In the genomic region with DNA sequence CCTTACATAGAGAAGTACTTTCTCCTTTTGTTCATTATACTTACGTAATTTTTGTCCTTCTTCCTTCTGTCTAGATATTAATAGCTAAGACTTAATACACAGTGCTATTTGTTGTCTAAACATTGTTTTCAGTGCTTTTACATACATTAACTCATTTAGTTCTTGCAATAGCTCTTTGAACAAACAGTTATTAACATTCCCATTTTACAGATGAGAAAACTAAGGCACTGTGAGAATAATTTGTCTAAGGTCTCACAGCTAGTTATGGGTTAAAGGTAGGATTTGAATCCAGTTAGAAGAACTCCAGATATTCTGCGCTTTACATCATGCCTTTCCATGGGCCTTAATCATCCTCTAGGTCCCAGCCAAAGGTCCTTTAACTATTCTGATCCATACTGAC, we compare ENCODE assay signal across 22 cellular contexts. TPM values are rescaled to one million over a fixed set of nuclear protein-coding genes. Genes with fewer than 3 reads are reported as not detected.
A peak's percentile ranks its signal among the peaks of the same experiment; 100 is the strongest.
DNase-seq lines count a peak whose midpoint lies in the region; ATAC-seq, FAIRE-seq and TF ChIP-seq lines count a peak whose summit lies in the region.
"Had no signal": no experiment of that assay in that cellular context is flagged by ENCODE, and none has a peak within 500 bp of the region (broad histone marks: within the 10 kb centered on the region; RNA-seq: fewer than 3 reads in every experiment).

No MANE protein-coding gene starts in this region.

- intact Hi-C loops in HepG2 (cut with micrococcal nuclease; ENCODE audit: unreplicated experiment): no loop called here
- intact Hi-C loops in right lobe of liver (cut with DNase I): no loop called here
- intact Hi-C loops in GM12878 (cut with micrococcal nuclease; ENCODE audit: unreplicated experiment): no loop called here
- intact Hi-C loops in left ventricle myocardium superior (cut with micrococcal nuclease): no loop called here

- 98% methylated on average over 2 of the region's 2 CpGs for WGBS in HepG2 (ENCODE audit: low lambda C conversion rate)
- 93% methylated on average over 2 of the region's 2 CpGs for WGBS in right lobe of liver (ENCODE audit: insufficient coverage, low coverage, low lambda C conversion rate, missing lambda C conversion rate)
- 95% methylated on average over 2 of the region's 2 CpGs for WGBS in GM12878 (ENCODE audit: insufficient coverage, insufficient replicate concordance, low lambda C conversion rate, missing lambda C conversion rate)

- BruUV-seq in HepG2 (replicated peaks; lab: Mats Ljungman, UMichigan): no TSS peak
- no TSS peak for BruUV-seq in GM12878 (replicated peaks; lab: Mats Ljungman, UMichigan)

- H3K79me2 ChIP-seq in HepG2 (ENCODE audit: insufficient read depth, low read length): peaks cover 59% of the 10 kb centered on the region
- peaks cover 12% of the 10 kb centered on the region for H3K79me2 ChIP-seq in GM12878 (ENCODE audit: control insufficient read depth, insufficient read depth, low read length)

- 0 out of 2 replicates have a peak, but pooled peaks cover 3% of the 10 kb centered on the region for H4K20me1 ChIP-seq in HepG2 (ENCODE audit: insufficient read depth, low read length)
- no peaks in the 10 kb centered on the region for H4K20me1 ChIP-seq in GM12878 (ENCODE audit: control insufficient read depth, insufficient read depth)

- POLR2A ChIA-PET in HepG2 (lab: Yijun Ruan, JAX): no interaction called here
- POLR2A ChIA-PET in GM12878 (lab: Charles Lee): interaction anchor here (1.3 kb wide), 1 partner anchor 21 kb away, joined by 7 read pairs; no protein-coding TSS in a partner anchor

- TF ChIP-seq CTCF in HepG2 (CRISPR knock-in tag; IDR thresholded peaks at IDR 0.05) (no peak), right lobe of liver (IDR thresholded peaks at IDR 0.05) (no peak), GM12878 (IDR thresholded peaks at IDR 0.05 in 2 of 3, conservative IDR thresholded peaks at IDR 0.05 in 1 of 3; ENCODE audit: control insufficient read depth in 2 of 3, extremely low read depth in 1 of 3, insufficient read depth in 1 of 3, low read depth in 3 of 3, low read length in 3 of 3) (no peak)

- no peaks in the 10 kb centered on the region for H3K9me3 ChIP-seq in HepG2 (ENCODE audit: low read length)
- no peaks in the 10 kb centered on the region for H3K9me3 ChIP-seq in right lobe of liver
- no peaks in the 10 kb centered on the region for H3K9me3 ChIP-seq in GM12878 (replicated peaks; ENCODE audit: control insufficient read depth, insufficient read depth, low read length)
- H3K9me3 ChIP-seq: BE2C, Caco-2 had no signal

- SMC1A ChIA-PET in GM12878 (lab: Charles Lee; ENCODE audit: uncharacterized antibody, unreplicated experiment): interaction anchor here (0.6 to 0.9 kb wide), 2 partner anchors 91 to 103 kb away, joined by 3 to 4 read pairs; no protein-coding TSS in a partner anchor

- RAD21 ChIA-PET in GM12878 (lab: Charles Lee; ENCODE audit: unreplicated experiment): interaction anchor here (0.5 to 1.1 kb wide), 2 partner anchors 41 to 278 kb away, joined by 3 read pairs; no protein-coding TSS in a partner anchor

- ATAC-seq in HepG2: no peak
- no peak for ATAC-seq in right lobe of liver
- ATAC-seq in GM12878: no peak
- ATAC-seq in left ventricle myocardium superior: no peak
- ATAC-seq: GM23338, HCT116 had no signal

- H3K4me3 ChIP-seq in HepG2 (replicated peaks in 1 of 3; ENCODE audit: insufficient read depth in 1 of 3, low read depth in 2 of 3, low read length in 3 of 3) (no peak overlapping the region), right lobe of liver (no peak overlapping the region), GM12878 (no peak overlapping the region)
- H3K4me3 ChIP-seq: GM23338 had no signal

- H2AFZ ChIP-seq in HepG2 (ENCODE audit: low read length): no peak overlapping the region
- no peak overlapping the region for H2AFZ ChIP-seq in GM12878 (ENCODE audit: control insufficient read depth, low read depth, low read length)
- H2AFZ ChIP-seq: GM23338 had no signal

- H3K36me3 ChIP-seq in HepG2 (replicated peaks in 1 of 2; ENCODE audit: control insufficient read depth in 1 of 2, insufficient read depth in 2 of 2, low read length in 2 of 2) (peaks cover 16 to 66% of the 10 kb centered on the region in 2 experiments), right lobe of liver (peaks cover 0 to 22% (median 0%) of the 10 kb centered on the region in 4 donors), GM12878 (ENCODE audit: control insufficient read depth in 2 of 2, insufficient read depth in 2 of 2, low read length in 1 of 2) (peaks cover 9 to 16% of the 10 kb centered on the region in 2 experiments; a peak in 3 of 4 replicates)

- TF ChIP-seq EP300 in HepG2 (IDR thresholded peaks at IDR 0.05; ENCODE audit: low read depth in 2 of 2, low read length in 2 of 2) (no peak), HepG2 (CRISPR knock-in tag; IDR thresholded peaks at IDR 0.05; ENCODE audit: borderline replicate concordance) (no peak), GM12878 (IDR thresholded peaks at IDR 0.05; ENCODE audit: borderline replicate concordance in 1 of 2, control insufficient read depth in 1 of 2, low read depth in 2 of 2, low read length in 2 of 2) (no peak)

- TF ChIP-seq POLR2A in HepG2 (IDR thresholded peaks at IDR 0.05; ENCODE audit: insufficient read depth in 1 of 2, low read depth in 2 of 2, low read length in 2 of 2): no peak
- no peak for TF ChIP-seq POLR2A in right lobe of liver (IDR thresholded peaks at IDR 0.05)
- TF ChIP-seq POLR2A in GM12892 (IDR thresholded peaks at IDR 0.05; ENCODE audit: low read depth, low read length): no peak
- no peak for TF ChIP-seq POLR2A in GM12878 (IDR thresholded peaks at IDR 0.05; ENCODE audit: low read depth, low read length)

- TF ChIP-seq RAD21 in HepG2 (CRISPR knock-in tag; IDR thresholded peaks at IDR 0.05): no peak
- no peak for TF ChIP-seq RAD21 in GM12878 (IDR thresholded peaks at IDR 0.05; ENCODE audit: insufficient read depth, low read depth, low read length)

- FAIRE-seq in HepG2 (lab: Jason Lieb, UNC) (no peak), GM12892 (lab: Jason Lieb, UNC) (peak; percentile 9), GM12878 (lab: Jason Lieb, UNC) (peak; percentile 31)
- FAIRE-seq: A204.1 had no signal

- H3K9ac ChIP-seq in HepG2 (ENCODE audit: insufficient read depth, low read depth, low read length) (no peak overlapping the region), GM12878 (ENCODE audit: control insufficient read depth, insufficient read depth, low read length) (no peak overlapping the region)

- H3K27me3 ChIP-seq in HepG2 (ENCODE audit: control insufficient read depth in 1 of 2, insufficient read depth in 2 of 2, low read length in 2 of 2) (no peaks in the 10 kb centered on the region), right lobe of liver (no peaks in the 10 kb centered on the region), GM12878 (replicated peaks in 1 of 2; ENCODE audit: control insufficient read depth in 2 of 2, insufficient read depth in 2 of 2, low read length in 1 of 2) (no peaks in the 10 kb centered on the region)
- H3K27me3 ChIP-seq: BE2C had no signal

- DNase-seq in HepG2 (ENCODE audit: low spot score) (no peak), right lobe of liver (no peak), GM12892 (ENCODE audit: insufficient read length) (no peak), GM12878 (ENCODE audit: low read depth, low spot score) (no peak), left ventricle myocardium superior (no peak), HCEC 1CT (no peak), T1000 (lab: John Stamatoyannopoulos, UW) (no peak)
- DNase-seq: ACHN; BE2C; C1 segment of cervical spinal cord; Caco-2; CD4-positive, CD25-positive, alpha-beta regulatory T cell; DMS153; DMS79; GDM1; HFFc6; IMR-90; KBM-7 had no signal

- no peak overlapping the region for H3K27ac ChIP-seq in HepG2 (ENCODE audit: extremely low read length, insufficient read depth, low read length)
- no peak overlapping the region for H3K27ac ChIP-seq in right lobe of liver
- H3K27ac ChIP-seq in GM12878 (ENCODE audit: control insufficient read depth, insufficient read depth): no peak overlapping the region
- H3K27ac ChIP-seq: HL-60 had no signal

- peaks cover 20% of the 10 kb centered on the region for H3K4me1 ChIP-seq in HepG2 (ENCODE audit: insufficient read depth, low read length)
- no peaks in the 10 kb centered on the region for H3K4me1 ChIP-seq in right lobe of liver
- peaks cover 12% of the 10 kb centered on the region for H3K4me1 ChIP-seq in GM12878 (ENCODE audit: control insufficient read depth, insufficient read depth, low read length)
- H3K4me1 ChIP-seq: BE2C, Caco-2 had no signal

- H3K4me2 ChIP-seq in HepG2 (ENCODE audit: low read depth, low read length) (no peak overlapping the region), GM12878 (ENCODE audit: control insufficient read depth, insufficient read depth) (no peak overlapping the region)
- H3K4me2 ChIP-seq: GM23338 had no signal

- CTCF ChIA-PET in HepG2 (lab: Yijun Ruan, JAX; ENCODE audit: low intra/inter-chr PET ratio, low total read pairs): no interaction called here
- CTCF ChIA-PET in GM12878 (lab: Yijun Ruan, JAX): interaction anchor here (0.5 kb wide), 1 partner anchor 169 kb away, joined by 3 read pairs; no protein-coding TSS in a partner anchor

- in situ Hi-C loops in HepG2 (cut with HindIII; ENCODE audit: extremely low pct_ligation_motif_present, low pct_unique_long_range_greater_than_20kb): no loop called here
- in situ Hi-C loops in GM12878 (cut with MboI): no loop called here

RNA-seq across cellular contexts. Expression of a gene that starts 19.6 kb away (rescaled TPM):
- total RNA-seq in HepG2 (2016; rRNA removed; fragmentation: Illumina TruSeq; extraction: Trizol): 0.24 and 1.5 TPM in 2 replicates
- 0.26 and 0.30 TPM in 2 replicates for total RNA-seq in HepG2 (2016; cell fraction: cytosol; rRNA removed; fragmentation: Illumina TruSeq; extraction: Trizol; ENCODE audit: low read depth)
- total RNA-seq in HepG2 (2016; cell fraction: insoluble cytoplasmic fraction; rRNA removed; fragmentation: Illumina TruSeq; extraction: Trizol): 0.18 and 1.4 TPM in 2 replicates
- total RNA-seq in HepG2 (2016; cell fraction: membrane; rRNA removed; fragmentation: Illumina TruSeq; extraction: Trizol): 0.37 and 0.41 TPM in 2 replicates
- total RNA-seq in HepG2 (2016; cell fraction: nucleus; rRNA removed; fragmentation: Illumina TruSeq; extraction: Trizol): 1.7 and 2.5 TPM in 2 replicates
- 3.2 and 3.3 TPM in 2 replicates for polyA plus RNA-seq in HepG2 (2011; rRNA removed)
- polyA plus RNA-seq in HepG2 (2011; cell fraction: cytosol; rRNA removed): 0.64 and 0.82 TPM in 2 replicates
- 23.6 and 26.7 TPM in 2 replicates for polyA plus RNA-seq in HepG2 (2011; cell fraction: nucleus; rRNA removed)
- 2.9 and 3.4 TPM in 2 replicates for polyA plus RNA-seq in HepG2 (2012)
- 0.18 and 0.35 TPM in 2 replicates for polyA plus RNA-seq in HepG2 (2016; cell fraction: cytosol; fragmentation: Illumina TruSeq; extraction: Trizol; ENCODE audit: low read depth)
- 0.20 TPM in 1 of 2 replicates, not detected in the other for polyA plus RNA-seq in HepG2 (2016; cell fraction: insoluble cytoplasmic fraction; fragmentation: Illumina TruSeq; extraction: Trizol; ENCODE audit: low read depth)
- polyA plus RNA-seq in HepG2 (2016; cell fraction: membrane; fragmentation: Illumina TruSeq; extraction: Trizol; ENCODE audit: low read depth): 0.13 and 0.33 TPM in 2 replicates
- polyA plus RNA-seq in HepG2 (2016; cell fraction: nucleus; fragmentation: Illumina TruSeq; extraction: Trizol; ENCODE audit: insufficient read depth, low read depth): 4.6 and 5.9 TPM in 2 replicates
- polyA minus RNA-seq in HepG2 (2011; rRNA and poly(A)+ RNA removed; ENCODE audit: low replicate concordance): 4.0 and 9.6 TPM in 2 replicates
- polyA minus RNA-seq in HepG2 (2011; cell fraction: cytosol; rRNA and poly(A)+ RNA removed): 0.62 TPM in 1 of 2 replicates, not detected in the other
- polyA minus RNA-seq in HepG2 (2011; cell fraction: nucleus; rRNA and poly(A)+ RNA removed): 10.6 and 12.4 TPM in 2 replicates
- total RNA-seq in right lobe of liver: 1 to 10 TPM in 5 of 6 experiments, under 1 TPM in 1; 0.81 to 3.1 (median 1.9) TPM
- 0.91 TPM for polyA plus RNA-seq in GM12892 (2012; ENCODE audit: missing spikeins)
- 11.5 and 12.1 TPM in 2 replicates for total RNA-seq in GM12878 (2013; cell fraction: nucleolus; rRNA removed)
- 1.1 and 1.8 TPM in 2 replicates for total RNA-seq in GM12878 (2014; rRNA removed)
- total RNA-seq in GM12878 (2014; rRNA removed; fragmentation: Illumina TruSeq; extraction: Trizol): 0.64 and 0.76 TPM in 2 replicates
- total RNA-seq in GM12878 (2021): 1.7 and 1.9 TPM in 2 replicates
- 0.38 TPM for polyA plus RNA-seq in GM12878 (2011; ENCODE audit: low read depth)
- 0.46 and 0.87 TPM in 2 replicates for polyA plus RNA-seq in GM12878 (2011; rRNA removed)
- polyA plus RNA-seq in GM12878 (2011; cell fraction: cytosol; rRNA removed): 0.75 and 1.0 TPM in 2 replicates
- 7.8 and 9.1 TPM in 2 replicates for polyA plus RNA-seq in GM12878 (2011; cell fraction: nucleus; rRNA removed)
- 0.62 and 0.67 TPM in 2 replicates for polyA plus RNA-seq in GM12878 (2012)
- polyA plus RNA-seq in GM12878 (2014; fragmentation: Illumina TruSeq; extraction: Trizol): 0.24 and 0.40 TPM in 2 replicates
- under 1 TPM; 0.15 to 0.32 TPM for polyA plus RNA-seq in GM12878 (2014; fragmentation: Nextera tagmentation; extraction: Ambion mirVana)
- polyA plus RNA-seq in GM12878 (2014; rRNA removed): 1.2 and 1.6 TPM in 2 replicates
- under 1 TPM; 0.16 to 0.62 TPM for polyA plus RNA-seq in GM12878 (2016; fragmentation: Nextera tagmentation; extraction: Ambion mirVana)
- 2.0 and 3.1 TPM in 2 replicates for polyA minus RNA-seq in GM12878 (2011; rRNA and poly(A)+ RNA removed)
- not detected in 2 replicates for polyA minus RNA-seq in GM12878 (2011; cell fraction: cytosol; rRNA and poly(A)+ RNA removed)
- 2.9 and 6.4 TPM in 2 replicates for polyA minus RNA-seq in GM12878 (2011; cell fraction: nucleus; rRNA and poly(A)+ RNA removed)
- 0.64 TPM for total RNA-seq in left ventricle myocardium superior

RNA-seq across cellular contexts. Expression of a gene that starts 20.4 kb away (rescaled TPM):
- total RNA-seq in HepG2 (2016; rRNA removed; fragmentation: Illumina TruSeq; extraction: Trizol) (256 and 359 TPM in 2 replicates), right lobe of liver (10 to 100 TPM; 21.8 to 31.9 (median 26.1) TPM), GM12878 (2014; rRNA removed) (177 and 183 TPM in 2 replicates), GM12878 (2014; rRNA removed; fragmentation: Illumina TruSeq; extraction: Trizol) (276 and 278 TPM in 2 replicates), GM12878 (2021) (180 and 184 TPM in 2 replicates), left ventricle myocardium superior (29.5 TPM)
- 56.5 and 57.9 TPM in 2 replicates for total RNA-seq in HepG2 (2016; cell fraction: cytosol; rRNA removed; fragmentation: Illumina TruSeq; extraction: Trizol; ENCODE audit: low read depth)
- total RNA-seq in HepG2 (2016; cell fraction: insoluble cytoplasmic fraction; rRNA removed; fragmentation: Illumina TruSeq; extraction: Trizol): 274 and 345 TPM in 2 replicates
- total RNA-seq in HepG2 (2016; cell fraction: membrane; rRNA removed; fragmentation: Illumina TruSeq; extraction: Trizol): 59.8 and 65.7 TPM in 2 replicates
- total RNA-seq in HepG2 (2016; cell fraction: nucleus; rRNA removed; fragmentation: Illumina TruSeq; extraction: Trizol): 169 and 186 TPM in 2 replicates
- polyA plus RNA-seq in HepG2 (2011; rRNA removed) (105 and 132 TPM in 2 replicates), GM12878 (2011; rRNA removed) (187 and 191 TPM in 2 replicates), GM12878 (2014; fragmentation: Illumina TruSeq; extraction: Trizol) (321 and 355 TPM in 2 replicates), GM12878 (2014; fragmentation: Nextera tagmentation; extraction: Ambion mirVana) (100 to 1,000 TPM; 111 to 175 TPM), GM12878 (2014; rRNA removed) (195 and 220 TPM in 2 replicates), GM12878 (2016; fragmentation: Nextera tagmentation; extraction: Ambion mirVana) (100 to 1,000 TPM; 234 to 238 TPM)
- polyA plus RNA-seq in HepG2 (2011; cell fraction: cytosol; rRNA removed): 78.7 and 83.2 TPM in 2 replicates
- polyA plus RNA-seq in HepG2 (2011; cell fraction: nucleus; rRNA removed): 94.3 and 131 TPM in 2 replicates
- polyA plus RNA-seq in HepG2 (2012): 102 and 153 TPM in 2 replicates
- 22.1 and 22.6 TPM in 2 replicates for polyA plus RNA-seq in HepG2 (2016; cell fraction: cytosol; fragmentation: Illumina TruSeq; extraction: Trizol; ENCODE audit: low read depth)
- 462 and 490 TPM in 2 replicates for polyA plus RNA-seq in HepG2 (2016; cell fraction: insoluble cytoplasmic fraction; fragmentation: Illumina TruSeq; extraction: Trizol; ENCODE audit: low read depth)
- polyA plus RNA-seq in HepG2 (2016; cell fraction: membrane; fragmentation: Illumina TruSeq; extraction: Trizol; ENCODE audit: low read depth): 35.8 and 36.2 TPM in 2 replicates
- polyA plus RNA-seq in HepG2 (2016; cell fraction: nucleus; fragmentation: Illumina TruSeq; extraction: Trizol; ENCODE audit: insufficient read depth, low read depth): 327 and 350 TPM in 2 replicates
- 96.7 and 116 TPM in 2 replicates for polyA minus RNA-seq in HepG2 (2011; rRNA and poly(A)+ RNA removed; ENCODE audit: low replicate concordance)
- polyA minus RNA-seq in HepG2 (2011; cell fraction: cytosol; rRNA and poly(A)+ RNA removed): 68.0 and 69.6 TPM in 2 replicates
- polyA minus RNA-seq in HepG2 (2011; cell fraction: nucleus; rRNA and poly(A)+ RNA removed): 86.8 and 102 TPM in 2 replicates
- polyA plus RNA-seq in GM12892 (2012; ENCODE audit: missing spikeins): 184 TPM
- 189 and 195 TPM in 2 replicates for total RNA-seq in GM12878 (2013; cell fraction: nucleolus; rRNA removed)
- 98.4 TPM for polyA plus RNA-seq in GM12878 (2011; ENCODE audit: low read depth)
- polyA plus RNA-seq in GM12878 (2011; cell fraction: cytosol; rRNA removed): 127 and 155 TPM in 2 replicates
- polyA plus RNA-seq in GM12878 (2011; cell fraction: nucleus; rRNA removed): 201 and 270 TPM in 2 replicates
- 117 and 125 TPM in 2 replicates for polyA plus RNA-seq in GM12878 (2012)
- polyA minus RNA-seq in GM12878 (2011; rRNA and poly(A)+ RNA removed): 143 and 157 TPM in 2 replicates
- 77.1 and 87.6 TPM in 2 replicates for polyA minus RNA-seq in GM12878 (2011; cell fraction: cytosol; rRNA and poly(A)+ RNA removed)
- polyA minus RNA-seq in GM12878 (2011; cell fraction: nucleus; rRNA and poly(A)+ RNA removed): 68.7 and 103 TPM in 2 replicates

RNA-seq across cellular contexts. Expression of a gene that starts 53.6 kb away (rescaled TPM):
- total RNA-seq in HepG2 (2016; rRNA removed; fragmentation: Illumina TruSeq; extraction: Trizol) (217 and 233 TPM in 2 replicates), right lobe of liver (100 to 1,000 TPM; 115 to 308 (median 220) TPM), GM12878 (2014; rRNA removed) (208 and 209 TPM in 2 replicates), GM12878 (2014; rRNA removed; fragmentation: Illumina TruSeq; extraction: Trizol) (187 and 189 TPM in 2 replicates), GM12878 (2021) (259 and 260 TPM in 2 replicates), left ventricle myocardium superior (43.2 TPM)
- 83.2 and 92.8 TPM in 2 replicates for total RNA-seq in HepG2 (2016; cell fraction: cytosol; rRNA removed; fragmentation: Illumina TruSeq; extraction: Trizol; ENCODE audit: low read depth)
- total RNA-seq in HepG2 (2016; cell fraction: insoluble cytoplasmic fraction; rRNA removed; fragmentation: Illumina TruSeq; extraction: Trizol): 217 and 238 TPM in 2 replicates
- total RNA-seq in HepG2 (2016; cell fraction: membrane; rRNA removed; fragmentation: Illumina TruSeq; extraction: Trizol): 122 and 152 TPM in 2 replicates
- total RNA-seq in HepG2 (2016; cell fraction: nucleus; rRNA removed; fragmentation: Illumina TruSeq; extraction: Trizol): 126 and 130 TPM in 2 replicates
- polyA plus RNA-seq in HepG2 (2011; rRNA removed) (181 and 188 TPM in 2 replicates), GM12878 (2011; rRNA removed) (243 and 335 TPM in 2 replicates), GM12878 (2014; fragmentation: Illumina TruSeq; extraction: Trizol) (182 and 222 TPM in 2 replicates), GM12878 (2014; fragmentation: Nextera tagmentation; extraction: Ambion mirVana) (100 to 1,000 TPM; 199 to 200 TPM), GM12878 (2014; rRNA removed) (253 and 265 TPM in 2 replicates), GM12878 (2016; fragmentation: Nextera tagmentation; extraction: Ambion mirVana) (100 to 1,000 TPM; 309 to 334 TPM)
- polyA plus RNA-seq in HepG2 (2011; cell fraction: cytosol; rRNA removed): 171 and 206 TPM in 2 replicates
- 120 and 146 TPM in 2 replicates for polyA plus RNA-seq in HepG2 (2011; cell fraction: nucleus; rRNA removed)
- polyA plus RNA-seq in HepG2 (2012): 115 TPM in 2 replicates
- 68.5 and 93.5 TPM in 2 replicates for polyA plus RNA-seq in HepG2 (2016; cell fraction: cytosol; fragmentation: Illumina TruSeq; extraction: Trizol; ENCODE audit: low read depth)
- polyA plus RNA-seq in HepG2 (2016; cell fraction: insoluble cytoplasmic fraction; fragmentation: Illumina TruSeq; extraction: Trizol; ENCODE audit: low read depth): 208 and 214 TPM in 2 replicates
- 89.6 and 126 TPM in 2 replicates for polyA plus RNA-seq in HepG2 (2016; cell fraction: membrane; fragmentation: Illumina TruSeq; extraction: Trizol; ENCODE audit: low read depth)
- 233 and 234 TPM in 2 replicates for polyA plus RNA-seq in HepG2 (2016; cell fraction: nucleus; fragmentation: Illumina TruSeq; extraction: Trizol; ENCODE audit: insufficient read depth, low read depth)
- 185 and 208 TPM in 2 replicates for polyA minus RNA-seq in HepG2 (2011; rRNA and poly(A)+ RNA removed; ENCODE audit: low replicate concordance)
- polyA minus RNA-seq in HepG2 (2011; cell fraction: cytosol; rRNA and poly(A)+ RNA removed): 70.5 and 79.0 TPM in 2 replicates
- 93.6 and 111 TPM in 2 replicates for polyA minus RNA-seq in HepG2 (2011; cell fraction: nucleus; rRNA and poly(A)+ RNA removed)
- polyA plus RNA-seq in GM12892 (2012; ENCODE audit: missing spikeins): 246 TPM
- 82.3 and 85.2 TPM in 2 replicates for total RNA-seq in GM12878 (2013; cell fraction: nucleolus; rRNA removed)
- 223 TPM for polyA plus RNA-seq in GM12878 (2011; ENCODE audit: low read depth)
- polyA plus RNA-seq in GM12878 (2011; cell fraction: cytosol; rRNA removed): 422 and 450 TPM in 2 replicates
- polyA plus RNA-seq in GM12878 (2011; cell fraction: nucleus; rRNA removed): 238 and 249 TPM in 2 replicates
- polyA plus RNA-seq in GM12878 (2012): 188 and 204 TPM in 2 replicates
- polyA minus RNA-seq in GM12878 (2011; rRNA and poly(A)+ RNA removed): 265 and 347 TPM in 2 replicates
- polyA minus RNA-seq in GM12878 (2011; cell fraction: cytosol; rRNA and poly(A)+ RNA removed): 80.9 and 94.5 TPM in 2 replicates
- 56.6 and 85.1 TPM in 2 replicates for polyA minus RNA-seq in GM12878 (2011; cell fraction: nucleus; rRNA and poly(A)+ RNA removed)
